In genomic region chr10:75098902-75099673, GRCh38 we compare ENCODE assay signal across 16 cellular contexts. TPM values are rescaled to one million over a fixed set of nuclear protein-coding genes. Genes with fewer than 3 reads are reported as not detected.
DNase-seq lines count a peak whose midpoint lies in the region; ATAC-seq, FAIRE-seq and TF ChIP-seq lines count a peak whose summit lies in the region.
"Had no signal": no experiment of that assay in that cellular context is flagged by ENCODE, and none has a peak within 500 bp of the region (broad histone marks: within the 10 kb centered on the region; RNA-seq: fewer than 3 reads in every experiment).

No MANE protein-coding gene starts in this region.

- POLR2A ChIA-PET in IMR-90 (lab: Charles Lee; ENCODE audit: unreplicated experiment) (no interaction called here), H1 (lab: Charles Lee; ENCODE audit: partially characterized antibody) (interaction anchor here (0.8 to 2.0 kb wide), 3 partner anchors 12 to 1099 kb away, joined by 3 to 7 read pairs (median 3); partner anchors contain the start of gene SAMD8)

- H3K9ac ChIP-seq in IMR-90 (ENCODE audit: low read depth, low read length), result no peak overlapping the region
- no peak overlapping the region for H3K9ac ChIP-seq in H1 (replicated peaks in 1 of 4; ENCODE audit: extremely low read depth in 1 of 4, low read depth in 3 of 4, low read length in 3 of 4)

- peaks cover 8% of the 10 kb centered on the region for H3K27me3 Mint-ChIP-seq in GM23338 (ENCODE audit: insufficient read depth, low read depth, poor library complexity)
- H3K27me3 Mint-ChIP-seq: IgD-negative memory B cell had no signal

- DNase-seq in GM23338 (ENCODE audit: low spot score) (no peak), IMR-90 (no peak), H1 (ENCODE audit: low read depth in 1 of 2, low spot score in 2 of 2) (no peak), psoas muscle (no peak), superior temporal gyrus (ENCODE audit: extremely low spot score) (no peak)
- no peak for DNase-seq in stimulated activated CD4-positive, alpha-beta T cell treated with anti-CD3 and anti-CD28 coated beads, Interleukin-4, amount 100 ng/mL, for 1 hour
- DNase-seq: NCI-H2081 treated with DMSO at 0.1 percent for 48 hours, NCI-H446 treated with DMSO at 0.1 percent for 48 hours had no signal

- no peak overlapping the region for H4K8ac ChIP-seq in IMR-90 (ENCODE audit: low read depth in 2 of 2, low read length in 2 of 2)
- no peak overlapping the region; the same call in 1 of the 2 replicates for H4K8ac ChIP-seq in H1 (ENCODE audit: extremely low read depth, insufficient read depth, low read length)

- H3K9me3 Mint-ChIP-seq in GM23338, result no peaks in the 10 kb centered on the region
- H3K9me3 Mint-ChIP-seq: CD8-positive, alpha-beta memory T cell; HFFc6; IgD-negative memory B cell had no signal

- TF ChIP-seq EP300 in H1 (IDR thresholded peaks at IDR 0.05; ENCODE audit: borderline replicate concordance in 1 of 2, low read depth in 2 of 2, low read length in 2 of 2), result no peak

- no peak overlapping the region for H2BK12ac ChIP-seq in H1 (ENCODE audit: low read depth, low read length)

- in situ Hi-C loops in IMR-90 (cut with MboI; ENCODE audit: low sequenced_read_pairs), result loop anchor here (5.0 kb wide), 1 partner anchor 852 kb away; no protein-coding TSS in a partner anchor

- H2BK5ac ChIP-seq in IMR-90 (ENCODE audit: low read depth, low read length, poor library complexity, severe bottlenecking) (no peak overlapping the region), H1 (ENCODE audit: low read depth, low read length) (0 out of 2 replicates have a peak overlapping the region, but pooled peaks have one; percentile 30)

- no peaks in the 10 kb centered on the region for H3K9me1 ChIP-seq in IMR-90 (ENCODE audit: insufficient read depth, low read length)

- TF ChIP-seq POLR2A in IMR-90 (IDR thresholded peaks at IDR 0.05; ENCODE audit: low read depth, low read length) (no peak), H1 (IDR thresholded peaks at IDR 0.05; ENCODE audit: control extremely low read depth in 1 of 2, low read depth in 2 of 2, low read length in 2 of 2) (no peak)

- no peak for TF ChIP-seq CTCF in GM23338 (conservative IDR thresholded peaks at IDR 0.05; ENCODE audit: low read depth in 2 of 2)
- TF ChIP-seq CTCF in IMR-90 (conservative IDR thresholded peaks at IDR 0.05; ENCODE audit: low read depth, low read length), result no peak
- no peak for TF ChIP-seq CTCF in H1 (IDR thresholded peaks at IDR 0.05; ENCODE audit: control extremely low read depth in 1 of 3, insufficient read depth in 1 of 3, low read depth in 1 of 3, low read length in 3 of 3)
- TF ChIP-seq CTCF in psoas muscle (IDR thresholded peaks at IDR 0.05), result no peak

- no peaks in the 10 kb centered on the region for H3K23me2 ChIP-seq in H1 (ENCODE audit: low read depth, low read length)

- H3K27ac Mint-ChIP-seq in GM23338, result no peak overlapping the region
- H3K27ac Mint-ChIP-seq: CD8-positive, alpha-beta memory T cell; HFFc6; IgD-negative memory B cell had no signal

- H3K36me3 Mint-ChIP-seq in GM23338 (ENCODE audit: low read depth), result no peaks in the 10 kb centered on the region
- H3K36me3 Mint-ChIP-seq: CD8-positive, alpha-beta memory T cell had no signal

- 100% methylated on average over 2 of the region's 14 CpGs; no CpG with 5 or more reads in 1 of the 2 experiments for WGBS in IMR-90 (ENCODE audit: extremely low coverage in 2 of 2, insufficient read length in 1 of 2), 2 experiments
- 89% methylated on average over 14 of the region's 14 CpGs; no CpG with 5 or more reads in 1 of the 2 experiments for WGBS in H1 (ENCODE audit: extremely low coverage in 1 of 2, insufficient coverage in 1 of 2, insufficient read length in 1 of 2, insufficient replicate concordance in 2 of 2, low coverage in 1 of 2, low lambda C conversion rate in 2 of 2, missing lambda C conversion rate in 1 of 2), 2 experiments
- WGBS in psoas muscle, 3 donors, result 77 to 91% (median 77%) methylated on average over 14 of the region's 14 CpGs

- H3K36me3 ChIP-seq in GM23338 (ENCODE audit: insufficient read depth) (no peaks in the 10 kb centered on the region), IMR-90 (ENCODE audit: control insufficient read depth, insufficient read depth, low read length) (no peaks in the 10 kb centered on the region), H1 (ENCODE audit: control insufficient read depth in 2 of 4, insufficient read depth in 4 of 4, low read length in 3 of 4) (no peaks in the 10 kb centered on the region), psoas muscle (ENCODE audit: insufficient read depth in 1 of 2, low read depth in 1 of 2) (peaks cover 0 to 67% of the 10 kb centered on the region in 2 donors)
- H3K36me3 ChIP-seq: MG63 had no signal

- H2AFZ ChIP-seq in GM23338 (0 out of 2 replicates have a peak overlapping the region, but pooled peaks have one; percentile 74), IMR-90 (replicated peaks; ENCODE audit: low read length, poor library complexity) (peak overlapping the region; percentile 32), H1 (ENCODE audit: low read length) (no peak overlapping the region; the same call in 1 of the 2 replicates)

- H4K91ac ChIP-seq in IMR-90 (ENCODE audit: insufficient read depth, low read depth, low read length), result peak overlapping the region; percentile 21; the same call in 1 of the 2 replicates
- no peak overlapping the region for H4K91ac ChIP-seq in H1 (replicated peaks; ENCODE audit: insufficient read length, low read length)

- ATAC-seq in GM23338 (no peak), IMR-90 (ENCODE audit: low read depth) (no peak), psoas muscle (no peak), HG02588 (IDR thresholded peaks at IDR 0.05; ENCODE audit: unreplicated experiment) (no peak)

- H3K23ac ChIP-seq in IMR-90 (ENCODE audit: low read depth, low read length) (no peak overlapping the region), H1 (ENCODE audit: insufficient read length) (no peak overlapping the region)

- no peaks in the 10 kb centered on the region for H3K9me3 ChIP-seq in IMR-90 (ENCODE audit: control insufficient read depth, insufficient read depth, low read length)
- no peaks in the 10 kb centered on the region for H3K9me3 ChIP-seq in H1 (ENCODE audit: insufficient read depth in 2 of 2, low read depth in 1 of 2, low read length in 1 of 2)
- no peaks in the 10 kb centered on the region for H3K9me3 ChIP-seq in psoas muscle
- H3K9me3 ChIP-seq: MG63 had no signal

- H3K79me2 ChIP-seq in GM23338 (replicated peaks; ENCODE audit: insufficient read depth) (no peaks in the 10 kb centered on the region), H1 (ENCODE audit: control insufficient read depth in 1 of 2, insufficient read depth in 2 of 2, low read length in 2 of 2) (no peaks in the 10 kb centered on the region)

- TF ChIP-seq RAD21 in IMR-90 (IDR thresholded peaks at IDR 0.05; ENCODE audit: low read length), result no peak
- TF ChIP-seq RAD21 in H1 (IDR thresholded peaks at IDR 0.05 in 1 of 2, conservative IDR thresholded peaks at IDR 0.05 in 1 of 2; ENCODE audit: low read depth in 2 of 2, low read length in 2 of 2), result no peak

- no peak overlapping the region for H3K18ac ChIP-seq in IMR-90 (ENCODE audit: low read depth, low read length)
- no peak overlapping the region for H3K18ac ChIP-seq in H1 (ENCODE audit: extremely low read depth, low read length)

- dilution Hi-C loops in IMR-90 (cut with HindIII; ENCODE audit: low sequenced_read_pairs, unreplicated experiment), result no loop called here

- H3K9me2 ChIP-seq in GM23338 (ENCODE audit: insufficient read depth), result no peaks in the 10 kb centered on the region

- H2BK20ac ChIP-seq in IMR-90 (ENCODE audit: low read depth, low read length) (0 out of 2 replicates have a peak overlapping the region, but pooled peaks have one; percentile 3), H1 (ENCODE audit: low read length) (no peak overlapping the region; the same call in 1 of the 2 replicates)

- intact Hi-C loops in IMR-90 (cut with micrococcal nuclease), result no loop called here
- intact Hi-C loops in psoas muscle (cut with DNase I), result loop anchor here in 1 of 2 donors (5.0 kb wide), 1 partner anchor 52 kb away; no protein-coding TSS in a partner anchor

- no peak overlapping the region for H2BK120ac ChIP-seq in IMR-90 (ENCODE audit: low read depth, low read length)
- no peak overlapping the region for H2BK120ac ChIP-seq in H1 (replicated peaks; ENCODE audit: low read depth, low read length)

- H3K56ac ChIP-seq in IMR-90 (ENCODE audit: extremely low read depth, insufficient read depth, low read length) (no peak overlapping the region), H1 (replicated peaks; ENCODE audit: insufficient read length, low read depth, low read length) (no peak overlapping the region)

- H4K5ac ChIP-seq in IMR-90 (ENCODE audit: low read depth, low read length) (no peak overlapping the region), H1 (ENCODE audit: insufficient read length, low read depth, low read length) (no peak overlapping the region)

- H2BK15ac ChIP-seq in IMR-90 (ENCODE audit: low read depth, low read length), result no peak overlapping the region; the same call in 2 of the 3 replicates
- no peak overlapping the region for H2BK15ac ChIP-seq in H1 (ENCODE audit: low read length)

- H3K4me2 ChIP-seq in GM23338, result no peak overlapping the region
- no peak overlapping the region for H3K4me2 ChIP-seq in IMR-90 (ENCODE audit: low read depth, low read length)
- no peak overlapping the region for H3K4me2 ChIP-seq in H1 (ENCODE audit: insufficient read depth in 1 of 2, low read depth in 2 of 2, low read length in 2 of 2)

- no TSS peak for BruUV-seq in IMR-90 (replicated peaks; lab: Mats Ljungman, UMichigan)

- 0 out of 2 replicates have a peak, but pooled peaks cover 9% of the 10 kb centered on the region for H3F3A ChIP-seq in GM23338 (replicated peaks; ENCODE audit: low read depth)

- H3K27me3 ChIP-seq in GM23338 (ENCODE audit: insufficient read depth), result no peaks in the 10 kb centered on the region
- no peaks in the 10 kb centered on the region for H3K27me3 ChIP-seq in IMR-90 (ENCODE audit: control insufficient read depth, insufficient read depth, low read length)
- no peaks in the 10 kb centered on the region for H3K27me3 ChIP-seq in H1 (replicated peaks in 1 of 4; ENCODE audit: control insufficient read depth in 3 of 4, extremely low read depth in 1 of 4, insufficient read depth in 3 of 4, low read length in 3 of 4)
- H3K27me3 ChIP-seq in psoas muscle (ENCODE audit: insufficient read depth in 3 of 3, low read length in 2 of 3), result no peaks in the 10 kb centered on the region
- H3K27me3 ChIP-seq: MG63 had no signal

- H3K79me1 ChIP-seq in IMR-90 (ENCODE audit: low read depth in 1 of 2, low read length in 2 of 2), result no peaks in the 10 kb centered on the region
- no peaks in the 10 kb centered on the region for H3K79me1 ChIP-seq in H1 (ENCODE audit: low read depth, low read length)

- H3K27ac ChIP-seq in GM23338 (ENCODE audit: low read depth), result no peak overlapping the region
- no peak overlapping the region for H3K27ac ChIP-seq in IMR-90 (ENCODE audit: insufficient read depth, low read length)
- H3K27ac ChIP-seq in H1 (ENCODE audit: low read depth, low read length), result no peak overlapping the region
- peak overlapping the region; percentile 99 for H3K27ac ChIP-seq in psoas muscle
- H3K27ac ChIP-seq: HL-60, SK-N-MC had no signal

- H3K4ac ChIP-seq in IMR-90 (ENCODE audit: low read depth, low read length), result no peak overlapping the region
- H3K4ac ChIP-seq in H1 (replicated peaks; ENCODE audit: insufficient read length, low read depth, low read length), result peak overlapping the region; percentile 32

- H3K4me1 ChIP-seq in GM23338 (ENCODE audit: insufficient read depth) (peaks cover 9% of the 10 kb centered on the region), IMR-90 (ENCODE audit: control insufficient read depth, insufficient read depth, low read length) (peaks cover 6% of the 10 kb centered on the region; the same call in 1 of the 2 replicates), H1 (replicated peaks in 1 of 4; ENCODE audit: control insufficient read depth in 3 of 4, insufficient read depth in 4 of 4, low read length in 3 of 4) (peaks cover 0 to 13% (median 8%) of the 10 kb centered on the region in 4 experiments; a peak in 5 of 7 replicates), psoas muscle (peaks cover 44% of the 10 kb centered on the region)

- H4K20me1 ChIP-seq in GM23338 (replicated peaks; ENCODE audit: insufficient read depth) (no peaks in the 10 kb centered on the region), IMR-90 (ENCODE audit: insufficient read depth, low read length) (0 out of 2 replicates have a peak, but pooled peaks cover 4% of the 10 kb centered on the region), H1 (replicated peaks in 1 of 2; ENCODE audit: control insufficient read depth in 1 of 2, insufficient read depth in 2 of 2, low read length in 2 of 2) (no peaks in the 10 kb centered on the region)

- no peak overlapping the region for H2AK9ac ChIP-seq in IMR-90 (replicated peaks; ENCODE audit: low read depth, low read length, poor library complexity)

- FAIRE-seq in H1 (lab: Jason Lieb, UNC), result no peak
- FAIRE-seq: RCC 7860 had no signal

- H3K14ac ChIP-seq in IMR-90 (replicated peaks; ENCODE audit: low read depth, low read length) (no peak overlapping the region), H1 (ENCODE audit: insufficient read length) (no peak overlapping the region)

- CTCF ChIA-PET in IMR-90 (lab: Yijun Ruan, JAX) (interaction anchor here (0.6 to 1.7 kb wide), 4 partner anchors 137 to 855 kb away, joined by 3 to 6 read pairs (median 4); partner anchors contain the start of gene COMTD1), H1 (lab: Charles Lee; ENCODE audit: partially characterized antibody) (interaction anchor here (0.6 to 7.1 kb wide), 37 partner anchors 8 to 1343 kb away, joined by 3 to 44 read pairs (median 5); partner anchors contain the start of genes COMTD1 and SAMD8)

- H2AK5ac ChIP-seq in IMR-90 (ENCODE audit: low read depth, low read length) (peak overlapping the region; percentile 59; the same call in 1 of the 2 replicates), H1 (ENCODE audit: low read depth, low read length) (no peak overlapping the region)

- no peak overlapping the region for H3K4me3 Mint-ChIP-seq in GM23338
- H3K4me3 Mint-ChIP-seq: CD8-positive, alpha-beta memory T cell; HFFc6; IgD-negative memory B cell had no signal

- H3K4me1 Mint-ChIP-seq in GM23338, result peaks cover 18% of the 10 kb centered on the region
- H3K4me1 Mint-ChIP-seq: IgD-negative memory B cell had no signal

- H3K4me3 ChIP-seq in GM23338, result no peak overlapping the region
- no peak overlapping the region for H3K4me3 ChIP-seq in IMR-90 (ENCODE audit: insufficient read depth, low read depth, low read length)
- no peak overlapping the region for H3K4me3 ChIP-seq in H1 (ENCODE audit: extremely low read depth in 1 of 4, insufficient read depth in 2 of 4, low read depth in 3 of 4, low read length in 4 of 4)
- H3K4me3 ChIP-seq in psoas muscle, result no peak overlapping the region
- H3K4me3 ChIP-seq: MG63, SK-N-MC had no signal

RNA-seq across cellular contexts. Expression of gene SAMD8, which starts 12.4 kb away (rescaled TPM):
- total RNA-seq in GM23338 (2014; rRNA removed; shearing (Covaris generic)), result 26.4 and 28.4 TPM in 2 replicates
- 6.4 and 7.8 TPM in 2 replicates for polyA plus RNA-seq in GM23338 (2016; fragmentation: Nextera tagmentation; extraction: Ambion mirVana)
- 28.7 and 34.2 TPM in 2 replicates for total RNA-seq in IMR-90 (2012; rRNA removed)
- polyA plus RNA-seq in IMR-90 (2012; rRNA removed), result 8.6 and 10.1 TPM in 2 replicates
- 3.7 and 5.3 TPM in 2 replicates for polyA plus RNA-seq in IMR-90 (2012; cell fraction: cytosol; rRNA removed)
- 2.2 and 12.3 TPM in 2 replicates for polyA plus RNA-seq in IMR-90 (2012; cell fraction: nucleus; rRNA removed; ENCODE audit: low replicate concordance)
- total RNA-seq in H1 (2021; fragmentation: NEBNext Ultra II Directional; extraction: Animal tissue kit (Norgen Biotek cat#: 25700)), result 16.6 and 20.9 TPM in 2 replicates
- polyA plus RNA-seq in H1 (2011; rRNA removed), result 9.3 and 11.7 TPM in 2 replicates
- polyA plus RNA-seq in H1 (2011; cell fraction: cytosol; rRNA removed), result 10.1 TPM
- polyA plus RNA-seq in H1 (2011; cell fraction: nucleus; rRNA removed), result 6.1 TPM
- 4.6 to 8.5 TPM (median 6.8 TPM) in 4 replicates for polyA plus RNA-seq in H1 (2012, experiment 1 of 2)
- 1.3 TPM for polyA plus RNA-seq in H1 (2012, experiment 2 of 2)
- polyA plus RNA-seq in H1 (2013, experiment 1 of 2), result 10.8 TPM
- polyA plus RNA-seq in H1 (2013, experiment 2 of 2), result 11.6 TPM
- 37.7 and 50.7 TPM in 2 replicates for polyA minus RNA-seq in H1 (2011; rRNA and poly(A)+ RNA removed)
- polyA minus RNA-seq in H1 (2011; cell fraction: cytosol; rRNA and poly(A)+ RNA removed), result 11.7 TPM
- 22.2 TPM for polyA minus RNA-seq in H1 (2011; cell fraction: nucleus; rRNA and poly(A)+ RNA removed)
- total RNA-seq in psoas muscle, result 10 to 100 TPM; 30.0 to 44.2 (median 35.7) TPM
- 10 to 100 TPM; 10.8 to 40.3 (median 21.3) TPM for polyA plus RNA-seq in psoas muscle
